8 cellular contexts compared by ENCODE assay signal in the genomic region with DNA sequence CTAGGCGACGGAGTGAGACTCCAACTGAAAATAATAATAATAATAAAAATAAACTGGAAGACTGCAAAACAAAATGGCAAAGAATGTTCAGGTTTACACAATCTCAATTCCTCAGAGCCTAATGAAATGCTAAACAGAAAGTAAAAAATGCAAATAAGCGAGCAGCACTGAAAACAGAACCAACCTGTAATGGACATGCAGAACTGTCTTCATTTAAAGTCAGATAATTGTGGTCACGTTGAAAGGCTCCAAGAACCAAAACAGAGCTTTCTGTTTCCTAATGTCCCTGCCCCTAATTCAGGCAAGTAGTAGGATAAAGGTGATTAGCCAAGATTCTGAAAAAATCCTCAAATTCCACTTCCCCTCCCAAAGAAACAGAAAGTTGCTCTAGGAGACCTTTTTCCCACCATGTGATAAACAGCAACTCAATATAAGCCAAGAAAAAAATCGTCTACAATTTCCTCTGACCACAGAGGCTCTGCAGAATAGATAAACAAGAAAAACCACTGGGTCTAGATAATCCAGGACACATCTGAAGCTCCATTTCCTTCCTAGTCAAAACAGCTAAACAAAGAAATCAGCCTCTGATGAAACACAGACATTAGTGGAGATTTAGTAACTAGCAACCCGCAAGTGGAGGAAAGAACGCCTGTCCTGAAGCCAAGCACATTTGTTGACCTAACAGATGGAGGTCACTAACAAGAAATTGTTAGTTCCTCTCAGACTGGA. TPM values are rescaled to one million over a fixed set of nuclear protein-coding genes. Genes with fewer than 3 reads are reported as not detected.
DNase-seq lines count a peak whose midpoint lies in the region; ATAC-seq and TF ChIP-seq lines count a peak whose summit lies in the region.

No MANE protein-coding gene starts in this region.

- H3K36me3 Mint-ChIP-seq in GM23338 (ENCODE audit: low read depth), result peaks cover 3% of the 10 kb centered on the region; the same call in 2 of the 3 replicates
- H3K36me3 Mint-ChIP-seq in endothelial cell (ENCODE audit: low read depth, unreplicated experiment), result peaks cover 2% of the 10 kb centered on the region

- H3K79me2 ChIP-seq in GM23338 (replicated peaks; ENCODE audit: insufficient read depth) (peaks cover 79% of the 10 kb centered on the region), OCI-LY1 (ENCODE audit: insufficient read depth, low read length) (peaks cover 77% of the 10 kb centered on the region)

- H3K36me3 ChIP-seq in GM23338 (ENCODE audit: insufficient read depth) (0 out of 2 replicates have a peak, but pooled peaks cover 3% of the 10 kb centered on the region), OCI-LY1 (ENCODE audit: insufficient read depth, low read length) (peaks cover 35% of the 10 kb centered on the region)

- H3K4me1 Mint-ChIP-seq in GM23338 (peaks cover 10% of the 10 kb centered on the region; the same call in 2 of the 3 replicates), endothelial cell (ENCODE audit: unreplicated experiment) (peaks cover 12% of the 10 kb centered on the region)

- H3K4me2 ChIP-seq in GM23338, result peak overlapping the region; percentile 49
- H3K4me2 ChIP-seq in OCI-LY1 (ENCODE audit: low read length), result peak overlapping the region; percentile 69

- H3K4me1 ChIP-seq in GM23338 (ENCODE audit: insufficient read depth), result peaks cover 8% of the 10 kb centered on the region
- H3K4me1 ChIP-seq in OCI-LY1 (ENCODE audit: insufficient read depth, low read length, severe bottlenecking), result peaks cover 49% of the 10 kb centered on the region

- no peaks in the 10 kb centered on the region for H3K27me3 ChIP-seq in GM23338 (ENCODE audit: insufficient read depth)
- no peaks in the 10 kb centered on the region for H3K27me3 ChIP-seq in OCI-LY1 (ENCODE audit: insufficient read depth, low read length)

- H3K27me3 Mint-ChIP-seq in GM23338 (ENCODE audit: insufficient read depth, low read depth, poor library complexity), result peaks cover 9% of the 10 kb centered on the region
- H3K27me3 Mint-ChIP-seq in endothelial cell (ENCODE audit: unreplicated experiment), result peaks cover 2% of the 10 kb centered on the region

- DNase-seq in GM04503 (ENCODE audit: low read depth), result peak; percentile 53
- no peak for DNase-seq in GM23338 (ENCODE audit: low spot score)
- DNase-seq in endothelial cell (ENCODE audit: low spot score), result no peak
- peak; percentile 56 for DNase-seq in pulmonary artery endothelial cell (ENCODE audit: low read depth, low spot score)
- no peak for DNase-seq in stimulated activated CD8-positive, alpha-beta memory T cell treated with anti-CD3 and anti-CD28 coated beads, Interleukin-4, amount 100 ng/mL, for 48 hours
- DNase-seq in effector CD8-positive, alpha-beta T cell (lab: John Stamatoyannopoulos, UW), result no peak

- ATAC-seq in GM23338 (no peak), HG03135 (IDR thresholded peaks at IDR 0.05; ENCODE audit: unreplicated experiment) (no peak)

- H3K4me3 ChIP-seq in GM23338 (peak overlapping the region; percentile 27; the same call in 1 of the 2 replicates), OCI-LY1 (ENCODE audit: low read depth, low read length, poor library complexity, severe bottlenecking) (peak overlapping the region; percentile 65)

- H2AFZ ChIP-seq in GM23338, result no peak overlapping the region
- H2AFZ ChIP-seq in OCI-LY1 (ENCODE audit: low read length), result no peak overlapping the region

- no peak overlapping the region for H3K4me3 Mint-ChIP-seq in GM23338
- H3K4me3 Mint-ChIP-seq in endothelial cell (ENCODE audit: unreplicated experiment), result peak overlapping the region; percentile 66

- H3K9ac ChIP-seq in OCI-LY1 (ENCODE audit: low read length), result peak overlapping the region; percentile 23; the same call in 1 of the 2 replicates

- H3K27ac ChIP-seq in GM23338 (ENCODE audit: low read depth) (no peak overlapping the region), OCI-LY1 (ENCODE audit: low read depth, low read length, poor library complexity, severe bottlenecking) (peak overlapping the region; percentile 72)

- H3K9me2 ChIP-seq in GM23338 (ENCODE audit: insufficient read depth) (no peaks in the 10 kb centered on the region), OCI-LY1 (ENCODE audit: low read depth, low read length) (no peaks in the 10 kb centered on the region)

- no peak for TF ChIP-seq CTCF in GM23338 (conservative IDR thresholded peaks at IDR 0.05; ENCODE audit: low read depth in 2 of 2)
- TF ChIP-seq CTCF in OCI-LY1 (IDR thresholded peaks at IDR 0.05; ENCODE audit: low read length), result no peak
- no peak for TF ChIP-seq CTCF in endothelial cell (IDR thresholded peaks at IDR 0.05; ENCODE audit: unreplicated experiment)

- H3F3A ChIP-seq in GM23338 (replicated peaks; ENCODE audit: low read depth) (no peaks in the 10 kb centered on the region), OCI-LY1 (ENCODE audit: insufficient read depth, low read length) (no peaks in the 10 kb centered on the region)

- no peaks in the 10 kb centered on the region for H3K9me3 ChIP-seq in OCI-LY1 (ENCODE audit: low read length)

- peaks cover 47% of the 10 kb centered on the region for H4K20me1 ChIP-seq in GM23338 (replicated peaks; ENCODE audit: insufficient read depth)
- no peaks in the 10 kb centered on the region for H4K20me1 ChIP-seq in OCI-LY1 (ENCODE audit: insufficient read depth, low read length)

- H3K27ac Mint-ChIP-seq in GM23338 (no peak overlapping the region), endothelial cell (ENCODE audit: unreplicated experiment) (peak overlapping the region; percentile 97)

- H3K9me3 Mint-ChIP-seq in GM23338 (no peaks in the 10 kb centered on the region), endothelial cell (ENCODE audit: unreplicated experiment) (no peaks in the 10 kb centered on the region)

TF ChIP-seq in GM23338, 12 proteins besides CTCF, POLR2A, EP300 and RAD21 (continues in another document):
- no peak for TF ChIP-seq ZNF331 (CRISPR knock-in tag; IDR thresholded peaks at IDR 0.05; ENCODE audit: low read depth)
- TF ChIP-seq NANOG (IDR thresholded peaks at IDR 0.05; ENCODE audit: borderline replicate concordance), result no peak
- TF ChIP-seq EZH2 (IDR thresholded peaks at IDR 0.05; ENCODE audit: low read depth, unreplicated experiment), result no peak
- TF ChIP-seq, protein P1, sequence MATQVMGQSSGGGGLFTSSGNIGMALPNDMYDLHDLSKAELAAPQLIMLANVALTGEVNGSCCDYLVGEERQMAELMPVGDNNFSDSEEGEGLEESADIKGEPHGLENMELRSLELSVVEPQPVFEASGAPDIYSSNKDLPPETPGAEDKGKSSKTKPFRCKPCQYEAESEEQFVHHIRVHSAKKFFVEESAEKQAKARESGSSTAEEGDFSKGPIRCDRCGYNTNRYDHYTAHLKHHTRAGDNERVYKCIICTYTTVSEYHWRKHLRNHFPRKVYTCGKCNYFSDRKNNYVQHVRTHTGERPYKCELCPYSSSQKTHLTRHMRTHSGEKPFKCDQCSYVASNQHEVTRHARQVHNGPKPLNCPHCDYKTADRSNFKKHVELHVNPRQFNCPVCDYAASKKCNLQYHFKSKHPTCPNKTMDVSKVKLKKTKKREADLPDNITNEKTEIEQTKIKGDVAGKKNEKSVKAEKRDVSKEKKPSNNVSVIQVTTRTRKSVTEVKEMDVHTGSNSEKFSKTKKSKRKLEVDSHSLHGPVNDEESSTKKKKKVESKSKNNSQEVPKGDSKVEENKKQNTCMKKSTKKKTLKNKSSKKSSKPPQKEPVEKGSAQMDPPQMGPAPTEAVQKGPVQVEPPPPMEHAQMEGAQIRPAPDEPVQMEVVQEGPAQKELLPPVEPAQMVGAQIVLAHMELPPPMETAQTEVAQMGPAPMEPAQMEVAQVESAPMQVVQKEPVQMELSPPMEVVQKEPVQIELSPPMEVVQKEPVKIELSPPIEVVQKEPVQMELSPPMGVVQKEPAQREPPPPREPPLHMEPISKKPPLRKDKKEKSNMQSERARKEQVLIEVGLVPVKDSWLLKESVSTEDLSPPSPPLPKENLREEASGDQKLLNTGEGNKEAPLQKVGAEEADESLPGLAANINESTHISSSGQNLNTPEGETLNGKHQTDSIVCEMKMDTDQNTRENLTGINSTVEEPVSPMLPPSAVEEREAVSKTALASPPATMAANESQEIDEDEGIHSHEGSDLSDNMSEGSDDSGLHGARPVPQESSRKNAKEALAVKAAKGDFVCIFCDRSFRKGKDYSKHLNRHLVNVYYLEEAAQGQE (IDR thresholded peaks at IDR 0.05; ENCODE audit: unreplicated experiment), result no peak
- TF ChIP-seq, protein P2, sequence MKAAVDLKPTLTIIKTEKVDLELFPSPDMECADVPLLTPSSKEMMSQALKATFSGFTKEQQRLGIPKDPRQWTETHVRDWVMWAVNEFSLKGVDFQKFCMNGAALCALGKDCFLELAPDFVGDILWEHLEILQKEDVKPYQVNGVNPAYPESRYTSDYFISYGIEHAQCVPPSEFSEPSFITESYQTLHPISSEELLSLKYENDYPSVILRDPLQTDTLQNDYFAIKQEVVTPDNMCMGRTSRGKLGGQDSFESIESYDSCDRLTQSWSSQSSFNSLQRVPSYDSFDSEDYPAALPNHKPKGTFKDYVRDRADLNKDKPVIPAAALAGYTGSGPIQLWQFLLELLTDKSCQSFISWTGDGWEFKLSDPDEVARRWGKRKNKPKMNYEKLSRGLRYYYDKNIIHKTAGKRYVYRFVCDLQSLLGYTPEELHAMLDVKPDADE (IDR thresholded peaks at IDR 0.05), result no peak
- no peak for TF ChIP-seq ZNF114 (CRISPR knock-in tag; IDR thresholded peaks at IDR 0.05)
- TF ChIP-seq CREB1 (CRISPR knock-in tag; IDR thresholded peaks at IDR 0.05; ENCODE audit: low read depth), result no peak
- TF ChIP-seq STAT1 (IDR thresholded peaks at IDR 0.05; ENCODE audit: unreplicated experiment), result no peak

RNA-seq across cellular contexts. Expression of a gene that starts 3.0 kb away (rescaled TPM):
- total RNA-seq in GM23338 (2014; rRNA removed; shearing (Covaris generic)), result 84.4 and 109 TPM in 2 replicates
- 158 and 216 TPM in 2 replicates for polyA plus RNA-seq in GM23338 (2016; fragmentation: Nextera tagmentation; extraction: Ambion mirVana)
- total RNA-seq in endothelial cell (ENCODE audit: unreplicated experiment), result 51.3 TPM
- 26.4 and 37.9 TPM in 2 replicates for total RNA-seq in pulmonary artery endothelial cell

Comparison
In these comparisons a context has a peak if more than half of its experiments do, and no peak if none do; other contexts are left out.
1. DNase-seq: peak in GM04503 (single experiment) and pulmonary artery endothelial cell (single experiment); none in GM23338 (single experiment), endothelial cell (single experiment), stimulated activated CD8-positive, alpha-beta memory T cell treated with anti-CD3 and anti-CD28 coated beads, Interleukin-4, amount 100 ng/mL, for 48 hours (single experiment) and effector CD8-positive, alpha-beta T cell (single experiment).